1 cellular context compared by ENCODE assay signal in the genomic region with DNA sequence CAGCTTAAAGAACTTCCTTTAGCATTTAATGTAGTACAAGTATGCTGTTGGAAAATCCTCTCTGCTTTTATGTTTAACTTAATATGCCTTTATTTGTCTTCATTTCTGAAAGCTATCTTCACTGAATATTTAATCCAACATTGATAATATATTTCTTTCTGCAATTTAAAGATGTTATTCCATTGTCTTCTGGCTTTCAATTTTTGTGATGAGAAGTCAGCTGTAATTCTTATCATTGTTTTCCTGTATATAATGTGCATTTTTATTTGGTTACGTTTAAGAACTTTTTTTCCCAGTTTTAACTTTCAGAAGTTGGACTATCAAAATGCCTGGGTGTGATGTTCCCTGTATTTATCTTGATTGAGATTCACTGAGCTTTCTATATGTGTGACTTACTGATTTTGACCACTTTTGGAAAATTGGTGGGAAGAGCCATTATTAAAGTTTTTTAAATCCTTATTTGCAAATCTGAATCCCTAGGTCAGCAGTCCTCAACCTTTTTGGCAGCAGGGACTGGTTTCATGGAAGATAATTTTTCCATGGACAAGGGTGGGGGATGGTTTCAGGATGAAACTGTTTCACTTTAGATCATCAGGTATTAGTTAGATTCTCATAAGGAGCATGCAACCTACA.
A peak's percentile ranks its signal among the peaks of the same experiment; 100 is the strongest.
TF ChIP-seq lines count a peak whose summit lies in the region.

No MANE protein-coding gene starts in this region.

TF ChIP-seq in HEK293, 187 proteins besides CTCF, POLR2A, EP300 and RAD21 (continued from another document):
- peak; percentile 29; the same call in 1 of the 2 replicates for TF ChIP-seq ZNF626 (tag by site-specific recombination; IDR thresholded peaks at IDR 0.05)
TF ChIP-seq in HEK293: peak in this region for 3.
